ENCODE assay signal across 1 cellular context in the genomic region with DNA sequence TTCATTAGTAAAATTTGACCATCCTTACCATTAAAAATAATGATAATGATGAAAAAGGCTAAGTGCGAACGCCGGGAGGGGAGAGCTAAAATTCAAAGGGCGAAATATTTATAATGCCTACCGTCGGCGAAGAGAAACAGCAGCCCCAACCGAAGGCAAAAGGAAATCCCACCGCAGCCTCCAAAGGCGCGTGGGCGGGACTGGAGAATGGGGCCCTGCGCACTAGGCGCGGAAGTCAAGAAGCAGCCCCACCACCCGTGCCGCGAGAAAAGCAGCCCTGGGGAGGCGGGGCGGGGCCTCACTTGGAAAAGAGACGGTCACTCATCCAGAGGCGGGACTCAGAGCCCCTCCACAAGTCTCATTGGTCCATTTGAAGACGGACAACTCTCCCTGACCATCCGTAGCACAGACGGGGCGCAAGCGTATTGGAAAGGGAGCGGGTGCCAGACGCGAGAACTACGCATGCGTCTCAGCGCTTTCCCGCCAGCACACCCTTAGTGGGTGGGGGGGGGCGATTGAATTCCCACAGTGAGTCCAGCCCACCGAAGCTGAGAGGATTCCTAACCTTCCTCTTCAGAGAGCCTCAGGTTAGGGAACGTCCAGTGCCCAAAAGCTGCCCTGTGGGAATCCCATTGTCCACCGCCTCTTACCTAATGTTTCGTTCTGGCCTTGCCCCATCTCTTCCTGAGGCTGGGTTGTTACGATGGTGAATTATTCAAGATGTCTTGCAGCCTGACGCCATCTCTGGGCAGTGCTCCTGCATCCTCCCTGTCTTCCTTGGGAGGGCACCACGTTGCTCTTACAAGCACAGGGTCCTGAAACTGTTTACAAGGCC.
TF ChIP-seq lines count a peak whose summit lies in the region.

No MANE protein-coding gene starts in this region.

TF ChIP-seq in HepG2, 621 proteins besides CTCF, POLR2A, EP300 and RAD21 (continued from another document and continues in another):
- no peak; the same call in 1 of the 2 replicates for TF ChIP-seq SPEN (CRISPR knock-in tag; IDR thresholded peaks at IDR 0.05; ENCODE audit: low read depth)
- 0 out of 2 replicates have a peak, but pooled peaks have one; percentile 6 for TF ChIP-seq SMAD9 (CRISPR knock-in tag; IDR thresholded peaks at IDR 0.05)
- TF ChIP-seq POLR2G (IDR thresholded peaks at IDR 0.05; ENCODE audit: low read depth, low read length), result peak; percentile 94
- TF ChIP-seq YY1 (IDR thresholded peaks at IDR 0.05; ENCODE audit: insufficient read depth, insufficient replicate concordance, low read depth, low read length), result peak; percentile 58
- TF ChIP-seq, protein P1, sequence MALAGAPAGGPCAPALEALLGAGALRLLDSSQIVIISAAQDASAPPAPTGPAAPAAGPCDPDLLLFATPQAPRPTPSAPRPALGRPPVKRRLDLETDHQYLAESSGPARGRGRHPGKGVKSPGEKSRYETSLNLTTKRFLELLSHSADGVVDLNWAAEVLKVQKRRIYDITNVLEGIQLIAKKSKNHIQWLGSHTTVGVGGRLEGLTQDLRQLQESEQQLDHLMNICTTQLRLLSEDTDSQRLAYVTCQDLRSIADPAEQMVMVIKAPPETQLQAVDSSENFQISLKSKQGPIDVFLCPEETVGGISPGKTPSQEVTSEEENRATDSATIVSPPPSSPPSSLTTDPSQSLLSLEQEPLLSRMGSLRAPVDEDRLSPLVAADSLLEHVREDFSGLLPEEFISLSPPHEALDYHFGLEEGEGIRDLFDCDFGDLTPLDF (CRISPR knock-in tag; IDR thresholded peaks at IDR 0.05), result peak; percentile 92
- TF ChIP-seq ZNF709 (CRISPR knock-in tag; IDR thresholded peaks at IDR 0.05), result 0 out of 2 replicates have a peak, but pooled peaks have one; percentile 65
- TF ChIP-seq UBTF (CRISPR knock-in tag; IDR thresholded peaks at IDR 0.05), result peak; percentile 11; the same call in 1 of the 2 replicates
- TF ChIP-seq ZNF670 (CRISPR knock-in tag; IDR thresholded peaks at IDR 0.05; ENCODE audit: borderline replicate concordance), result 0 out of 2 replicates have a peak, but pooled peaks have one; percentile 19
- TF ChIP-seq NFKBIZ (CRISPR knock-in tag; IDR thresholded peaks at IDR 0.05), result 0 out of 2 replicates have a peak, but pooled peaks have one; percentile 25
- TF ChIP-seq, protein P2, sequence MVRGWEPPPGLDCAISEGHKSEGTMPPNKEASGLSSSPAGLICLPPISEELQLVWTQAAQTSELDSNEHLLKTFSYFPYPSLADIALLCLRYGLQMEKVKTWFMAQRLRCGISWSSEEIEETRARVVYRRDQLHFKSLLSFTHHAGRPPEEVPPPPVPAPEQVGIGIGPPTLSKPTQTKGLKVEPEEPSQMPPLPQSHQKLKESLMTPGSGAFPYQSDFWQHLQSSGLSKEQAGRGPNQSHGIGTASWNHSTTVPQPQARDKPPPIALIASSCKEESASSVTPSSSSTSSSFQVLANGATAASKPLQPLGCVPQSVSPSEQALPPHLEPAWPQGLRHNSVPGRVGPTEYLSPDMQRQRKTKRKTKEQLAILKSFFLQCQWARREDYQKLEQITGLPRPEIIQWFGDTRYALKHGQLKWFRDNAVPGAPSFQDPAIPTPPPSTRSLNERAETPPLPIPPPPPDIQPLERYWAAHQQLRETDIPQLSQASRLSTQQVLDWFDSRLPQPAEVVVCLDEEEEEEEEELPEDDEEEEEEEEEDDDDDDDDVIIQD (CRISPR knock-in tag; IDR thresholded peaks at IDR 0.05; ENCODE audit: low read depth), result peak; percentile 17; the same call in 1 of the 2 replicates
- peak; percentile 45 for TF ChIP-seq ETV5 (CRISPR knock-in tag; IDR thresholded peaks at IDR 0.05; ENCODE audit: borderline replicate concordance)
- no peak for TF ChIP-seq ZNF317 (CRISPR knock-in tag; IDR thresholded peaks at IDR 0.05)
- TF ChIP-seq GZF1 (CRISPR knock-in tag; IDR thresholded peaks at IDR 0.05), result peak; percentile 77; the same call in 1 of the 2 replicates
- TF ChIP-seq ZNF124 (CRISPR knock-in tag; IDR thresholded peaks at IDR 0.05), result 0 out of 2 replicates have a peak, but pooled peaks have one; percentile 25
- TF ChIP-seq BORCS8-MEF2B (CRISPR knock-in tag; IDR thresholded peaks at IDR 0.05), result peak; percentile 14; the same call in 1 of the 2 replicates
- peak; percentile 23; the same call in 1 of the 2 replicates for TF ChIP-seq HOXD1 (CRISPR knock-in tag; IDR thresholded peaks at IDR 0.05)
- 0 out of 2 replicates have a peak, but pooled peaks have one; percentile 46 for TF ChIP-seq ZFP37 (CRISPR knock-in tag; IDR thresholded peaks at IDR 0.05; ENCODE audit: borderline replicate concordance)
- TF ChIP-seq ATF7-NPFF (CRISPR knock-in tag; IDR thresholded peaks at IDR 0.05; ENCODE audit: low read depth), result peak; percentile 22; the same call in 1 of the 2 replicates
- TF ChIP-seq ZNF44 (CRISPR knock-in tag; IDR thresholded peaks at IDR 0.05), result no peak
- TF ChIP-seq, protein P3, sequence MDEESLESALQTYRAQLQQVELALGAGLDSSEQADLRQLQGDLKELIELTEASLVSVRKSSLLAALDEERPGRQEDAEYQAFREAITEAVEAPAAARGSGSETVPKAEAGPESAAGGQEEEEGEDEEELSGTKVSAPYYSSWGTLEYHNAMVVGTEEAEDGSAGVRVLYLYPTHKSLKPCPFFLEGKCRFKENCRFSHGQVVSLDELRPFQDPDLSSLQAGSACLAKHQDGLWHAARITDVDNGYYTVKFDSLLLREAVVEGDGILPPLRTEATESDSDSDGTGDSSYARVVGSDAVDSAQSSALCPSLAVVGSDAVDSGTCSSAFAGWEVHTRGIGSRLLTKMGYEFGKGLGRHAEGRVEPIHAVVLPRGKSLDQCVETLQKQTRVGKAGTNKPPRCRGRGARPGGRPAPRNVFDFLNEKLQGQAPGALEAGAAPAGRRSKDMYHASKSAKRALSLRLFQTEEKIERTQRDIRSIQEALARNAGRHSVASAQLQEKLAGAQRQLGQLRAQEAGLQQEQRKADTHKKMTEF (CRISPR knock-in tag; IDR thresholded peaks at IDR 0.05), result peak; percentile 50; the same call in 1 of the 2 replicates
- 0 out of 2 replicates have a peak, but pooled peaks have one; percentile 45 for TF ChIP-seq ZNF800 (CRISPR knock-in tag; IDR thresholded peaks at IDR 0.05)
- TF ChIP-seq TBX2 (CRISPR knock-in tag; IDR thresholded peaks at IDR 0.05; ENCODE audit: borderline replicate concordance), result peak; percentile 12; the same call in 1 of the 2 replicates
- peak; percentile 23 to 36; a peak in 1 of 4 replicates for TF ChIP-seq HMGXB4 (CRISPR knock-in tag; IDR thresholded peaks at IDR 0.05; ENCODE audit: borderline replicate concordance in 1 of 2, low read depth in 1 of 2)
- TF ChIP-seq TSC22D2 (CRISPR knock-in tag; IDR thresholded peaks at IDR 0.05; ENCODE audit: borderline replicate concordance), result peak; percentile 55; the same call in 1 of the 2 replicates
- TF ChIP-seq KAT7 (CRISPR knock-in tag; IDR thresholded peaks at IDR 0.05; ENCODE audit: borderline replicate concordance), result 0 out of 2 replicates have a peak, but pooled peaks have one; percentile 29
- TF ChIP-seq ZZZ3 (CRISPR knock-in tag; IDR thresholded peaks at IDR 0.05; ENCODE audit: borderline replicate concordance), result no peak
- TF ChIP-seq, protein P4, sequence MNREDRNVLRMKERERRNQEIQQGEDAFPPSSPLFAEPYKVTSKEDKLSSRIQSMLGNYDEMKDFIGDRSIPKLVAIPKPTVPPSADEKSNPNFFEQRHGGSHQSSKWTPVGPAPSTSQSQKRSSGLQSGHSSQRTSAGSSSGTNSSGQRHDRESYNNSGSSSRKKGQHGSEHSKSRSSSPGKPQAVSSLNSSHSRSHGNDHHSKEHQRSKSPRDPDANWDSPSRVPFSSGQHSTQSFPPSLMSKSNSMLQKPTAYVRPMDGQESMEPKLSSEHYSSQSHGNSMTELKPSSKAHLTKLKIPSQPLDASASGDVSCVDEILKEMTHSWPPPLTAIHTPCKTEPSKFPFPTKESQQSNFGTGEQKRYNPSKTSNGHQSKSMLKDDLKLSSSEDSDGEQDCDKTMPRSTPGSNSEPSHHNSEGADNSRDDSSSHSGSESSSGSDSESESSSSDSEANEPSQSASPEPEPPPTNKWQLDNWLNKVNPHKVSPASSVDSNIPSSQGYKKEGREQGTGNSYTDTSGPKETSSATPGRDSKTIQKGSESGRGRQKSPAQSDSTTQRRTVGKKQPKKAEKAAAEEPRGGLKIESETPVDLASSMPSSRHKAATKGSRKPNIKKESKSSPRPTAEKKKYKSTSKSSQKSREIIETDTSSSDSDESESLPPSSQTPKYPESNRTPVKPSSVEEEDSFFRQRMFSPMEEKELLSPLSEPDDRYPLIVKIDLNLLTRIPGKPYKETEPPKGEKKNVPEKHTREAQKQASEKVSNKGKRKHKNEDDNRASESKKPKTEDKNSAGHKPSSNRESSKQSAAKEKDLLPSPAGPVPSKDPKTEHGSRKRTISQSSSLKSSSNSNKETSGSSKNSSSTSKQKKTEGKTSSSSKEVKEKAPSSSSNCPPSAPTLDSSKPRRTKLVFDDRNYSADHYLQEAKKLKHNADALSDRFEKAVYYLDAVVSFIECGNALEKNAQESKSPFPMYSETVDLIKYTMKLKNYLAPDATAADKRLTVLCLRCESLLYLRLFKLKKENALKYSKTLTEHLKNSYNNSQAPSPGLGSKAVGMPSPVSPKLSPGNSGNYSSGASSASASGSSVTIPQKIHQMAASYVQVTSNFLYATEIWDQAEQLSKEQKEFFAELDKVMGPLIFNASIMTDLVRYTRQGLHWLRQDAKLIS (CRISPR knock-in tag; IDR thresholded peaks at IDR 0.05), result 0 out of 2 replicates have a peak, but pooled peaks have one; percentile 42
